16 cellular contexts compared by ENCODE assay signal in genomic region chr20:63945031-63945658, GRCh38. TPM values are rescaled to one million over a fixed set of nuclear protein-coding genes. Genes with fewer than 3 reads are reported as not detected.
DNase-seq lines count a peak whose midpoint lies in the region; ATAC-seq and TF ChIP-seq lines count a peak whose summit lies in the region.
"Had no signal": no experiment of that assay in that cellular context is flagged by ENCODE, and none has a peak within 500 bp of the region (broad histone marks: within the 10 kb centered on the region; RNA-seq: fewer than 3 reads in every experiment).

No MANE protein-coding gene starts in this region.

- H3K36me3 ChIP-seq in left ventricle myocardium inferior, result peaks cover 53% of the 10 kb centered on the region
- no peaks in the 10 kb centered on the region for H3K36me3 ChIP-seq in mucosa of descending colon (ENCODE audit: low read depth)
- peaks cover 14% of the 10 kb centered on the region for H3K36me3 ChIP-seq in CD8-positive, alpha-beta memory T cell (ENCODE audit: insufficient read depth, low read length)

- no peak for ATAC-seq in Right ventricle myocardium inferior
- ATAC-seq in mucosa of descending colon, result no peak
- no peak for ATAC-seq in stimulated activated naive B cell treated with anti-CD40 and anti-IgM and Interleukin-4, amounts not matched to agents 10 μg/mL and 1 μg/mL and 100 μg/mL, for 72 hours (replicated peaks)
- ATAC-seq in HG02571 (IDR thresholded peaks at IDR 0.05; ENCODE audit: unreplicated experiment), result no peak
- ATAC-seq: CD8-positive, alpha-beta T cell had no signal

- H3K4me3 ChIP-seq in left ventricle myocardium inferior (no peak overlapping the region), mucosa of descending colon (no peak overlapping the region)
- H3K4me3 ChIP-seq in CD8-positive, alpha-beta memory T cell (ENCODE audit: low read length), result no peak overlapping the region

- peaks cover 40 to 50% of the 10 kb centered on the region in 2 donors for H3K4me1 Mint-ChIP-seq in stimulated activated naive B cell treated with anti-CD40 and anti-IgM and Interleukin-4, amounts not matched to agents 10 μg/mL and 1 μg/mL and 100 μg/mL, for 72 hours
- H3K4me1 Mint-ChIP-seq in CD8-positive, alpha-beta memory T cell, result peaks cover 46 to 55% (median 49%) of the 10 kb centered on the region in 3 donors

- H3K4me1 ChIP-seq in left ventricle myocardium inferior, result peaks cover 80% of the 10 kb centered on the region
- peaks cover 21% of the 10 kb centered on the region for H3K4me1 ChIP-seq in mucosa of descending colon (ENCODE audit: low read depth)
- H3K4me1 ChIP-seq in CD8-positive, alpha-beta memory T cell (ENCODE audit: insufficient read depth, low read length), result peaks cover 56% of the 10 kb centered on the region

- H3K27me3 ChIP-seq in left ventricle myocardium inferior (ENCODE audit: low read depth), result no peaks in the 10 kb centered on the region
- H3K27me3 ChIP-seq in CD8-positive, alpha-beta memory T cell (ENCODE audit: insufficient read depth, low read length, poor library complexity, severe bottlenecking), result no peaks in the 10 kb centered on the region

- H3K9me3 Mint-ChIP-seq in stimulated activated naive B cell treated with anti-CD40 and anti-IgM and Interleukin-4, amounts not matched to agents 10 μg/mL and 1 μg/mL and 100 μg/mL, for 72 hours, result peaks cover 0 to 1% of the 10 kb centered on the region in 2 donors
- no peaks in the 10 kb centered on the region for H3K9me3 Mint-ChIP-seq in CD8-positive, alpha-beta memory T cell
- H3K9me3 Mint-ChIP-seq: CD8-positive, alpha-beta T cell had no signal

- H3K36me3 Mint-ChIP-seq in stimulated activated naive B cell treated with anti-CD40 and anti-IgM and Interleukin-4, amounts not matched to agents 10 μg/mL and 1 μg/mL and 100 μg/mL, for 72 hours, result peaks cover 27 to 46% of the 10 kb centered on the region in 2 donors
- H3K36me3 Mint-ChIP-seq in CD8-positive, alpha-beta memory T cell, result peaks cover 0 to 46% (median 0%) of the 10 kb centered on the region in 3 donors

- H3K27ac ChIP-seq in left ventricle myocardium inferior (replicated peaks) (peak overlapping the region; percentile 98), RWPE1 (peak overlapping the region; percentile 99)
- H3K27ac ChIP-seq in CD8-positive, alpha-beta memory T cell (ENCODE audit: low read depth, low read length), result no peak overlapping the region

- no peaks in the 10 kb centered on the region for H3K27me3 Mint-ChIP-seq in stimulated activated naive B cell treated with anti-CD40 and anti-IgM and Interleukin-4, amounts not matched to agents 10 μg/mL and 1 μg/mL and 100 μg/mL, for 72 hours
- H3K27me3 Mint-ChIP-seq in CD8-positive, alpha-beta memory T cell, result no peaks in the 10 kb centered on the region
- H3K27me3 Mint-ChIP-seq: B cell had no signal

- intact Hi-C loops in left ventricle myocardium inferior (cut with micrococcal nuclease), result no loop called here
- intact Hi-C loops in Right ventricle myocardium inferior (cut with DNase I), result no loop called here
- intact Hi-C loops in mucosa of descending colon (cut with DNase I, micrococcal nuclease), result no loop called here

- CTCF ChIA-PET in RWPE1 (lab: Yijun Ruan, JAX), result interaction anchor here (0.6 to 0.7 kb wide), 2 partner anchors 8 to 112 kb away, joined by 3 read pairs; no protein-coding TSS in a partner anchor
- CTCF ChIA-PET in CD8-positive, alpha-beta memory T cell (lab: Charles Lee), result no interaction called here

- no peak for TF ChIP-seq CTCF in left ventricle myocardium inferior (IDR thresholded peaks at IDR 0.05; ENCODE audit: borderline replicate concordance)
- TF ChIP-seq CTCF in RWPE1 (conservative IDR thresholded peaks at IDR 0.05; ENCODE audit: low read depth), result no peak
- no peak for TF ChIP-seq CTCF in mucosa of descending colon (IDR thresholded peaks at IDR 0.05)

- H3K4me3 Mint-ChIP-seq in stimulated activated naive B cell treated with anti-CD40 and anti-IgM and Interleukin-4, amounts not matched to agents 10 μg/mL and 1 μg/mL and 100 μg/mL, for 72 hours, result no peak overlapping the region
- peak overlapping the region in 1 of 7 donors; percentile 65 for H3K4me3 Mint-ChIP-seq in CD8-positive, alpha-beta memory T cell
- H3K4me3 Mint-ChIP-seq: B cell; CD8-positive, alpha-beta T cell had no signal

- POLR2A ChIA-PET in RWPE1 (lab: Yijun Ruan, JAX; ENCODE audit: low non-redundant PET), result no interaction called here
- POLR2A ChIA-PET in CD8-positive, alpha-beta memory T cell (lab: Charles Lee), result no interaction called here

- DNase-seq in left ventricle myocardium inferior, result no peak
- DNase-seq in Right ventricle myocardium inferior (ENCODE audit: missing footprints), result no peak
- no peak for DNase-seq in RWPE1 (ENCODE audit: low spot score)
- DNase-seq in mucosa of descending colon, result peak in 2 of 3 donors; percentile 26 to 45
- DNase-seq in stimulated activated naive B cell treated with anti-CD40 and anti-IgM and Interleukin-4, amounts not matched to agents 10 μg/mL and 1 μg/mL and 100 μg/mL, for 72 hours, result no peak
- DNase-seq in CD8-positive, alpha-beta memory T cell, result no peak
- DNase-seq: Karpas-422; MM.1S; NCI-H1105 treated with DMSO at 0.1 percent for 48 hours; NCI-H187; NCI-H69; NK-92 treated with Interleukin-12 subunit alpha and Interleukin-12 subunit beta, amount 100 ng/mL, for 24 hours; OCI-M1 had no signal

- peak overlapping the region; percentile 37 for H3K27ac Mint-ChIP-seq in stimulated activated naive B cell treated with anti-CD40 and anti-IgM and Interleukin-4, amounts not matched to agents 10 μg/mL and 1 μg/mL and 100 μg/mL, for 72 hours
- peak overlapping the region in 3 of 8 donors; percentile 38 to 75 (median 54) for H3K27ac Mint-ChIP-seq in CD8-positive, alpha-beta memory T cell
- H3K27ac Mint-ChIP-seq: CD8-positive, alpha-beta T cell had no signal

- H3K9me3 ChIP-seq in left ventricle myocardium inferior (replicated peaks), result no peaks in the 10 kb centered on the region
- no peaks in the 10 kb centered on the region for H3K9me3 ChIP-seq in mucosa of descending colon
- no peaks in the 10 kb centered on the region for H3K9me3 ChIP-seq in CD8-positive, alpha-beta memory T cell (ENCODE audit: low read length)

RNA-seq across cellular contexts. Expression of gene UCKL1, which starts 11.1 kb away (rescaled TPM):
- 41.0 TPM for total RNA-seq in left ventricle myocardium inferior
- total RNA-seq in Right ventricle myocardium inferior, result 52.0 TPM
- total RNA-seq in mucosa of descending colon, result 10 to 100 TPM; 37.4 to 57.8 (median 43.6) TPM
- total RNA-seq in CD8-positive, alpha-beta memory T cell, result 10 to 100 TPM; 35.7 to 36.2 TPM
- polyA plus RNA-seq in CD8-positive, alpha-beta memory T cell, result 34.5 TPM

RNA-seq across cellular contexts. Expression of gene ZNF512B, which starts 24.6 kb away (rescaled TPM):
- total RNA-seq in left ventricle myocardium inferior (12.6 TPM), Right ventricle myocardium inferior (12.2 TPM), mucosa of descending colon (10 to 100 TPM in 1 of 3 donors, 1 to 10 TPM in 2; 1.8 to 14.7 (median 3.9) TPM)
- 10 to 100 TPM; 11.5 to 12.1 TPM for total RNA-seq in CD8-positive, alpha-beta memory T cell
- polyA plus RNA-seq in CD8-positive, alpha-beta memory T cell, result 1.0 TPM

RNA-seq across cellular contexts. Expression of gene SAMD10, which starts 34.3 kb away (rescaled TPM):
- total RNA-seq in left ventricle myocardium inferior (5.6 TPM), Right ventricle myocardium inferior (5.7 TPM), mucosa of descending colon (1 to 10 TPM; 3.8 to 7.9 (median 5.6) TPM)
- total RNA-seq in CD8-positive, alpha-beta memory T cell, result 10 to 100 TPM; 19.3 to 24.5 TPM
- 15.6 TPM for polyA plus RNA-seq in CD8-positive, alpha-beta memory T cell

RNA-seq across cellular contexts. Expression of gene PRPF6, which starts 35.8 kb away (rescaled TPM):
- 46.8 TPM for total RNA-seq in left ventricle myocardium inferior
- 46.4 TPM for total RNA-seq in Right ventricle myocardium inferior
- 10 to 100 TPM; 51.2 to 64.4 (median 59.1) TPM for total RNA-seq in mucosa of descending colon
- 10 to 100 TPM; 76.2 to 78.3 TPM for total RNA-seq in CD8-positive, alpha-beta memory T cell
- 97.1 TPM for polyA plus RNA-seq in CD8-positive, alpha-beta memory T cell

RNA-seq across cellular contexts. Expression of gene DNAJC5, which starts 50.2 kb away (rescaled TPM):
- 42.8 TPM for total RNA-seq in left ventricle myocardium inferior
- total RNA-seq in Right ventricle myocardium inferior, result 41.4 TPM
- 10 to 100 TPM; 57.5 to 65.9 (median 65.4) TPM for total RNA-seq in mucosa of descending colon
- total RNA-seq in CD8-positive, alpha-beta memory T cell, result 10 to 100 TPM; 38.9 to 40.9 TPM
- 8.3 TPM for polyA plus RNA-seq in CD8-positive, alpha-beta memory T cell

Comparison
In these comparisons a context has a peak if more than half of its experiments do, and no peak if none do; other contexts are left out.
1. DNase-seq: peak in mucosa of descending colon (2 of 3); none in left ventricle myocardium inferior (single experiment), Right ventricle myocardium inferior (single experiment), RWPE1 (single experiment), stimulated activated naive B cell treated with anti-CD40 and anti-IgM and Interleukin-4, amounts not matched to agents 10 μg/mL and 1 μg/mL and 100 μg/mL, for 72 hours (single experiment) and CD8-positive, alpha-beta memory T cell (0 of 5).